Comparison of ENCODE assay signal across 9 cellular contexts in the genomic region with DNA sequence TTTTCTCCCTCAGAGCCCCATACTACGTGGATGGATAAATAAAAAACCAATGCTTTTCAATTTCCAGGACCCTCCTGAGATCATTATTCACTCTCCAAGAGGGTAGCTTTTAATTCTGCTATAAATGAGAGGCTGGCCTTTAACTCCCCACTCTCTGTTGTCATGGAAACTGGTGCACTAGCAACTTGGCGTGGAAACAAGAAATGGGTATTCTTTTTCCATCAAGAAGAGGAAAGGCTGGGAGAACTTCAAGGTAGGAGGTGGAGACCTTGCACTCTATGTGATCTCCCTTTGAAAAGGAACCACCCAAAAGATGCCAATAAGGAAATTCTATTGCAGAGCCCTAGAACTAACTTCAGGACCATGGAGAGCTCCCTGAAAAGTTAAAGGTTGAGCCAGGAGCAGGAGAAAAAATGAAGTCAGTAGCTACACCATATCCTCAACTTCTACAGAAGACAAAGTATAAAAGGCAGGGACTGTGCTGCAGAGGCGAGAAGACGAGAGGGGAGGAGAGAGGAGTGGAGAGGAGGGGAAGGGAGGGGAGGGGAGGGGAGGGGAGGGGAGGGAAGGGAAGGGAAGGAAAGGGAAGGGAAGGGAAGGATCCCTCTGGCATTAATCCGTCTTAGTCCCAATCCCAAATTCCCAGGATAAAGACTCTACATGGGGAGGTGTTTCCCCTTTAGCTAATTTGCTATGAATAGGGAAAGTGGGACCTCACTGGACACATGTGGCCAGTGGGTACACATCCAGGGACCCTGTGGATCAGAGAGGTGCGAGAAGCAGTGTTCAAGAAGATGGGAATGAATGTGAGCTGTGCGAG. TPM values are rescaled to one million over a fixed set of nuclear protein-coding genes. Genes with fewer than 3 reads are reported as not detected.
DNase-seq lines count a peak whose midpoint lies in the region; ATAC-seq lines count a peak whose summit lies in the region.
"Had no signal": no experiment of that assay in that cellular context is flagged by ENCODE, and none has a peak within 500 bp of the region (broad histone marks: within the 10 kb centered on the region; RNA-seq: fewer than 3 reads in every experiment).

No MANE protein-coding gene starts in this region.

- no peak for ATAC-seq in GM18858 (IDR thresholded peaks at IDR 0.05; ENCODE audit: unreplicated experiment)
- ATAC-seq: lower lobe of right lung had no signal

- DNase-seq in NCI-H748 (lab: John Stamatoyannopoulos, UW; ENCODE audit: unreplicated experiment) (peak; percentile 22), NCI-H748 treated with DMSO at 0.1 percent for 48 hours (lab: John Stamatoyannopoulos, UW) (no peak), M059J (ENCODE audit: low read depth) (peak; percentile 33), cerebellar cortex (ENCODE audit: low spot score) (peak; percentile 68), mucosa of gallbladder (ENCODE audit: low spot score) (peak; percentile 12), NCI-H2081 treated with DMSO at 0.1 percent for 48 hours (lab: John Stamatoyannopoulos, UW) (no peak), GOT3 (lab: John Stamatoyannopoulos, UW) (no peak)
- DNase-seq: lower lobe of right lung had no signal

RNA-seq across cellular contexts. Expression of gene FICD, which starts 46.7 kb away (rescaled TPM):
- total RNA-seq in M059J (2014; rRNA removed; shearing (Covaris generic)) = 9.7 and 12.5 TPM in 2 replicates
- 7.6 TPM for total RNA-seq in mucosa of gallbladder

Comparison
In these comparisons a context has a peak if more than half of its experiments do, and no peak if none do; other contexts are left out.
1. DNase-seq: peak in NCI-H748 (single experiment), M059J (single experiment), cerebellar cortex (single experiment) and mucosa of gallbladder (single experiment); none in NCI-H748 treated with DMSO at 0.1 percent for 48 hours (single experiment), NCI-H2081 treated with DMSO at 0.1 percent for 48 hours (single experiment) and GOT3 (single experiment).